In genomic region chr20:61876931-61877330, GRCh38 we compare ENCODE assay signal across 32 cellular contexts.
"Had no signal": no experiment of that assay in that cellular context is flagged by ENCODE, and none has a peak within 500 bp of the region (broad histone marks: within the 10 kb centered on the region; RNA-seq: fewer than 3 reads in every experiment).

No MANE protein-coding gene starts in this region.

- DNase-seq: activated B cell treated with CpG ODN at 0.5 μM for 24 hours; activated CD4-positive, alpha-beta memory T cell treated with anti-CD3 and anti-CD28 coated beads for 36 hours; activated CD4-positive, alpha-beta T cell treated with anti-CD3 and anti-CD28 coated beads for 4 hours; activated CD4-positive, alpha-beta T cell treated with anti-CD3 and anti-CD28 coated beads, Interleukin-2, amount 10 ng/mL, durations not matched to agents 24 days and 14 days; activated CD4-positive, alpha-beta T cell treated with anti-CD3 and anti-CD28 coated beads, Interleukin-2, amount 50 U/mL, for 1 hour; activated CD4-positive, alpha-beta T cell treated with anti-CD3 and anti-CD28 coated beads, Interleukin-2, amount 50 U/mL, for 4 hours; activated CD4-positive, CD25-positive, alpha-beta regulatory T cell treated with anti-CD3 and anti-CD28 coated beads, Interleukin-2, amount 50 U/mL, for 72 hours; activated CD8-positive, alpha-beta memory T cell treated with anti-CD3 and anti-CD28 coated beads, Interleukin-2, amount 50 U/mL, for 4 hours; activated CD8-positive, alpha-beta T cell treated with anti-CD3 and anti-CD28 coated beads for 36 hours; activated effector memory CD4-positive, alpha-beta T cell treated with anti-CD3 and anti-CD28 coated beads, Interleukin-2, amount 50 U/mL, for 16 hours; activated gamma-delta T cell treated with Interleukin-2 at 50 U/mL for 16 hours; activated naive CD4-positive, alpha-beta T cell; activated naive CD4-positive, alpha-beta T cell treated with anti-CD3 and anti-CD28 coated beads for 36 hours; activated naive CD4-positive, alpha-beta T cell treated with anti-CD3 and anti-CD28 coated beads, Interleukin-2, amount 50 U/mL, for 16 hours; activated naive CD8-positive, alpha-beta T cell treated with anti-CD3 and anti-CD28 coated beads for 36 hours; activated T-cell treated with anti-CD3 and anti-CD28 coated beads for 4 hours; activated T-cell treated with anti-CD3 and anti-CD28 coated beads, Interleukin-2, amount 50 U/mL, for 1 hour; activated T-cell treated with anti-CD3 and anti-CD28 coated beads, Interleukin-2, amount 50 U/mL, for 4 hours; activated T-cell treated with anti-CD3 and anti-CD28 coated beads, Interleukin-2, amount 50 U/mL, for 72 hours; adrenal gland; amniotic stem cell; aorta; body of pancreas; brain microvascular endothelial cell; central memory CD4-positive, alpha-beta T cell; T-helper 1 cell; T-helper 2 cell; T-helper 9 cell had no signal

- H3K27ac ChIP-seq: adrenal gland, body of pancreas, brain microvascular endothelial cell, breast epithelium, VCaP had no signal

- H3K36me3 ChIP-seq: adrenal gland, brain microvascular endothelial cell, breast epithelium had no signal

- ATAC-seq: activated CD8-positive, alpha-beta T cell treated with anti-CD3 and anti-CD28 coated beads for 36 hours; activated naive CD4-positive, alpha-beta T cell treated with anti-CD3 and anti-CD28 coated beads, Interleukin-2, amount 50 U/mL, for 72 hours; activated T-cell treated with anti-CD3 and anti-CD28 coated beads, Interleukin-2, amount 50 U/mL, for 4 hours; activated T-cell treated with anti-CD3 and anti-CD28 coated beads, Interleukin-2, amount 50 U/mL, for 72 hours; activated T-helper 17 cell treated with anti-CD3 and anti-CD28 coated beads, Interleukin-2, amount 50 U/mL, for 72 hours; body of pancreas had no signal

- H3K4me3 ChIP-seq: adrenal gland, body of pancreas, breast epithelium had no signal

- H3K27me3 ChIP-seq: adrenal gland, body of pancreas, brain microvascular endothelial cell had no signal

- H3K9me3 ChIP-seq: adrenal gland, body of pancreas had no signal

- H3K4me1 ChIP-seq: adrenal gland, body of pancreas, breast epithelium had no signal
